Comparison of ENCODE assay signal across 9 cellular contexts in genomic region chr2:104851236-104852160, GRCh38. TPM values are rescaled to one million over a fixed set of nuclear protein-coding genes. Genes with fewer than 3 reads are reported as not detected.
A peak's percentile ranks its signal among the peaks of the same experiment; 100 is the strongest.
DNase-seq lines count a peak whose midpoint lies in the region; ATAC-seq and TF ChIP-seq lines count a peak whose summit lies in the region.
"Had no signal": no experiment of that assay in that cellular context is flagged by ENCODE, and none has a peak within 500 bp of the region (broad histone marks: within the 10 kb centered on the region; RNA-seq: fewer than 3 reads in every experiment).

No MANE protein-coding gene starts in this region.

- TF ChIP-seq CTCF in A673 (conservative IDR thresholded peaks at IDR 0.05; ENCODE audit: low read depth, low read length), result no peak
- TF ChIP-seq CTCF in GM13977 (IDR thresholded peaks at IDR 0.05; ENCODE audit: extremely low read depth, insufficient read depth, missing control alignments), result no peak

- no peak for ATAC-seq in GM21529 (IDR thresholded peaks at IDR 0.05; ENCODE audit: unreplicated experiment)

- no peak overlapping the region for H3K27ac ChIP-seq in A673 (ENCODE audit: low read depth, low read length, poor library complexity, severe bottlenecking)
- H3K27ac ChIP-seq in angular gyrus (ENCODE audit: low read depth, low read length), result peak overlapping the region; percentile 96
- H3K27ac ChIP-seq in mesenchymal stem cell (ENCODE audit: low read length, poor library complexity, severe bottlenecking), result no peak overlapping the region

- H3K27me3 ChIP-seq in A673 (replicated peaks; ENCODE audit: insufficient read depth, low read depth, low read length, poor library complexity) (peaks cover 88% of the 10 kb centered on the region), mesenchymal stem cell (ENCODE audit: control insufficient read depth in 1 of 2, insufficient read depth in 1 of 2, low read length in 2 of 2) (peaks cover 75 to 82% of the 10 kb centered on the region in 2 experiments)

- WGBS in mesenchymal stem cell, result 1% methylated on average over 24 of the region's 32 CpGs

- DNase-seq in A673 (ENCODE audit: low spot score), result no peak
- DNase-seq in GM13977 (ENCODE audit: low spot score), result peak; percentile 31
- DNase-seq in mesenchymal stem cell, result no peak
- DNase-seq in NOMO-1 treated with DMSO at 0.1 percent for 48 hours (lab: John Stamatoyannopoulos, UW; ENCODE audit: unreplicated experiment), result no peak
- no peak for DNase-seq in NCI-H2227 treated with DMSO at 0.1 percent for 48 hours (lab: John Stamatoyannopoulos, UW)
- DNase-seq in occipital lobe (lab: John Stamatoyannopoulos, UW), result no peak
- DNase-seq: EL had no signal

- H2AFZ ChIP-seq in mesenchymal stem cell (ENCODE audit: low read depth, low read length), result no peak overlapping the region

- in situ Hi-C loops in GM13977 (cut with MboI; ENCODE audit: low pct_unique_long_range_greater_than_20kb, low sequenced_read_pairs, unreplicated experiment), result loop anchor here (25.0 kb wide), 1 partner anchor 1689 kb away; no protein-coding TSS in a partner anchor

- peak overlapping the region; percentile 79 for H3K4me2 ChIP-seq in mesenchymal stem cell (ENCODE audit: low read length, poor library complexity, severe bottlenecking)

- BruUV-seq in A673 (replicated peaks; lab: Mats Ljungman, UMichigan), result no TSS peak

- H2BK120ac ChIP-seq in mesenchymal stem cell (ENCODE audit: low read depth, low read length), result no peak overlapping the region

- intact Hi-C loops in A673 (cut with micrococcal nuclease; ENCODE audit: unreplicated experiment), result loop anchor here (10.0 kb wide), 1 partner anchor 233 kb away; no protein-coding TSS in a partner anchor

- CTCF ChIA-PET in A673 (lab: Charles Lee), result interaction anchor here (0.6 kb wide), 1 partner anchor 817 kb away, joined by 3 read pairs; no protein-coding TSS in a partner anchor

- no peak overlapping the region for H3K9ac ChIP-seq in mesenchymal stem cell (ENCODE audit: low read length)

- H3K18ac ChIP-seq in mesenchymal stem cell (ENCODE audit: low read depth in 1 of 2, low read length in 2 of 2), result no peak overlapping the region

- H4K91ac ChIP-seq in mesenchymal stem cell (ENCODE audit: low read length), result no peak overlapping the region

- H3K9me3 ChIP-seq in A673 (ENCODE audit: low read depth, low read length, poor library complexity, severe bottlenecking), result no peaks in the 10 kb centered on the region
- H3K9me3 ChIP-seq in mesenchymal stem cell (ENCODE audit: control insufficient read depth, low read length), result no peaks in the 10 kb centered on the region

- H4K8ac ChIP-seq in mesenchymal stem cell (ENCODE audit: low read length), result no peak overlapping the region

- H2BK15ac ChIP-seq in mesenchymal stem cell (ENCODE audit: low read depth, poor library complexity, severe bottlenecking), result no peak overlapping the region

- H3K36me3 ChIP-seq in A673 (ENCODE audit: insufficient read depth, low read length, poor library complexity, severe bottlenecking) (no peaks in the 10 kb centered on the region), mesenchymal stem cell (ENCODE audit: control insufficient read depth in 1 of 2, insufficient read depth in 2 of 2, low read depth in 1 of 2, low read length in 2 of 2) (no peaks in the 10 kb centered on the region)

- no peak overlapping the region for H3K14ac ChIP-seq in mesenchymal stem cell (ENCODE audit: low read length in 2 of 2)

- H2BK5ac ChIP-seq in mesenchymal stem cell (ENCODE audit: low read depth, low read length, poor library complexity, severe bottlenecking), result no peak overlapping the region

- POLR2A ChIA-PET in A673 (lab: Charles Lee; ENCODE audit: low non-redundant PET), result no interaction called here

- H3K4me3 ChIP-seq in A673 (ENCODE audit: low read depth, low read length, poor library complexity, severe bottlenecking), result peak overlapping the region; percentile 44
- no peak overlapping the region for H3K4me3 ChIP-seq in mesenchymal stem cell (ENCODE audit: insufficient read depth in 1 of 2, low read depth in 1 of 2, low read length in 2 of 2)

- H3K4me1 ChIP-seq in A673 (ENCODE audit: insufficient read depth, low read length, poor library complexity, severe bottlenecking), result peaks cover 6% of the 10 kb centered on the region
- H3K4me1 ChIP-seq in mesenchymal stem cell (ENCODE audit: control insufficient read depth, insufficient read depth, low read depth, low read length), result peaks cover 25% of the 10 kb centered on the region

- H2BK12ac ChIP-seq in mesenchymal stem cell (ENCODE audit: low read length in 2 of 2), result no peak overlapping the region

- no peak overlapping the region for H3K4ac ChIP-seq in mesenchymal stem cell (ENCODE audit: low read depth in 1 of 2, low read length in 2 of 2)

- H3K23ac ChIP-seq in mesenchymal stem cell (ENCODE audit: low read length in 2 of 2), result no peak overlapping the region

- no peak overlapping the region for H2AK5ac ChIP-seq in mesenchymal stem cell (ENCODE audit: low read length, severe bottlenecking)

- H3K79me1 ChIP-seq in mesenchymal stem cell (replicated peaks; ENCODE audit: low read length, poor library complexity, severe bottlenecking), result no peaks in the 10 kb centered on the region

RNA-seq across cellular contexts. Expression of gene POU3F3, which starts 2.4 kb away (rescaled TPM):
- 0.13 TPM in 1 of 2 replicates, not detected in the other for total RNA-seq in A673 (2021)
- polyA plus RNA-seq in mesenchymal stem cell (2013, experiment 1 of 2), result not detected
- not detected for polyA plus RNA-seq in mesenchymal stem cell (2013, experiment 2 of 2)
- 274 TPM for total RNA-seq in occipital lobe

Comparison
In these comparisons a context has a peak if more than half of its experiments do, and no peak if none do; other contexts are left out.
1. RNA of gene POU3F3, which starts 2.4 kb away (total RNA-seq): 274 TPM in occipital lobe (single experiment); 0.13 TPM in A673; every median in the first group is over 100 times any median in the second.